ENCODE assay signal across 1 cellular context in genomic region chr2:83342860-83343329, GRCh38.
TF ChIP-seq lines count a peak whose summit lies in the region.

No MANE protein-coding gene starts in this region.

TF ChIP-seq in WTC11, 78 proteins besides CTCF, POLR2A, EP300 and RAD21 (continued from another document):
- TF ChIP-seq, protein P1, sequence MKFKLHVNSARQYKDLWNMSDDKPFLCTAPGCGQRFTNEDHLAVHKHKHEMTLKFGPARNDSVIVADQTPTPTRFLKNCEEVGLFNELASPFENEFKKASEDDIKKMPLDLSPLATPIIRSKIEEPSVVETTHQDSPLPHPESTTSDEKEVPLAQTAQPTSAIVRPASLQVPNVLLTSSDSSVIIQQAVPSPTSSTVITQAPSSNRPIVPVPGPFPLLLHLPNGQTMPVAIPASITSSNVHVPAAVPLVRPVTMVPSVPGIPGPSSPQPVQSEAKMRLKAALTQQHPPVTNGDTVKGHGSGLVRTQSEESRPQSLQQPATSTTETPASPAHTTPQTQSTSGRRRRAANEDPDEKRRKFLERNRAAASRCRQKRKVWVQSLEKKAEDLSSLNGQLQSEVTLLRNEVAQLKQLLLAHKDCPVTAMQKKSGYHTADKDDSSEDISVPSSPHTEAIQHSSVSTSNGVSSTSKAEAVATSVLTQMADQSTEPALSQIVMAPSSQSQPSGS (CRISPR knock-in tag; IDR thresholded peaks at IDR 0.05; ENCODE audit: borderline replicate concordance, low read depth), result no peak
- TF ChIP-seq MXD4 (CRISPR knock-in tag; IDR thresholded peaks at IDR 0.05; ENCODE audit: borderline replicate concordance) (no peak), ZNF219 (CRISPR knock-in tag; IDR thresholded peaks at IDR 0.05; ENCODE audit: borderline replicate concordance) (no peak), ZNF423 (CRISPR knock-in tag; IDR thresholded peaks at IDR 0.05) (no peak)
